In genomic region chr12:92049403-92049802, GRCh38 we compare ENCODE assay signal across 12 cellular contexts.
A peak's percentile ranks its signal among the peaks of the same experiment; 100 is the strongest.
DNase-seq lines count a peak whose midpoint lies in the region; ATAC-seq and TF ChIP-seq lines count a peak whose summit lies in the region.
"Had no signal": no experiment of that assay in that cellular context is flagged by ENCODE, and none has a peak within 500 bp of the region (broad histone marks: within the 10 kb centered on the region; RNA-seq: fewer than 3 reads in every experiment).

No MANE protein-coding gene starts in this region.

- peaks cover 1% of the 10 kb centered on the region for H3K9me3 Mint-ChIP-seq in memory B cell

- H3K27me3 Mint-ChIP-seq in memory B cell: no peaks in the 10 kb centered on the region

- TF ChIP-seq EP300 in sigmoid colon (IDR thresholded peaks at IDR 0.05): no peak

- intact Hi-C loops in sigmoid colon (cut with DNase I): no loop called here

- peak; percentile 79 for ATAC-seq in GM18907 (IDR thresholded peaks at IDR 0.05; ENCODE audit: unreplicated experiment)
- peak; percentile 78 for ATAC-seq in GM21717 (IDR thresholded peaks at IDR 0.05; ENCODE audit: unreplicated experiment)
- peak; percentile 67 for ATAC-seq in HG03139 (IDR thresholded peaks at IDR 0.05; ENCODE audit: unreplicated experiment)
- ATAC-seq in memory B cell (ENCODE audit: low read depth): peak; percentile 98
- ATAC-seq: activated CD8-positive, alpha-beta T cell treated with anti-CD3 and anti-CD28 coated beads, Interleukin-2, amount 10 ng/mL, durations not matched to agents 7 days and 5 days had no signal

- TF ChIP-seq POLR2A in sigmoid colon (IDR thresholded peaks at IDR 0.05): no peak

- H3K4me3 ChIP-seq in sigmoid colon: no peak overlapping the region
- H3K4me3 ChIP-seq: right atrium auricular region had no signal

- no peaks in the 10 kb centered on the region for H3K27me3 ChIP-seq in sigmoid colon
- H3K27me3 ChIP-seq: right atrium auricular region had no signal

- H3K36me3 ChIP-seq in sigmoid colon: no peaks in the 10 kb centered on the region
- H3K36me3 ChIP-seq: right atrium auricular region had no signal

- H3K4me1 ChIP-seq in sigmoid colon: no peaks in the 10 kb centered on the region

- H3K36me3 Mint-ChIP-seq in memory B cell: peaks cover 1% of the 10 kb centered on the region

- no peak for TF ChIP-seq CTCF in sigmoid colon (IDR thresholded peaks at IDR 0.05)

- no peak overlapping the region for H3K27ac Mint-ChIP-seq in memory B cell
- H3K27ac Mint-ChIP-seq: activated CD8-positive, alpha-beta T cell treated with anti-CD3 and anti-CD28 coated beads, Interleukin-2, amount 10 ng/mL, durations not matched to agents 7 days and 5 days had no signal

- H3K4me1 Mint-ChIP-seq in memory B cell: peaks cover 8% of the 10 kb centered on the region

- H3K9me3 ChIP-seq in sigmoid colon: no peaks in the 10 kb centered on the region
- H3K9me3 ChIP-seq: right atrium auricular region had no signal

- no peak overlapping the region for H3K4me3 Mint-ChIP-seq in memory B cell
- H3K4me3 Mint-ChIP-seq: activated CD8-positive, alpha-beta T cell treated with anti-CD3 and anti-CD28 coated beads, Interleukin-2, amount 10 ng/mL, durations not matched to agents 7 days and 5 days had no signal

- DNase-seq in memory B cell (ENCODE audit: low spot score in 2 of 2) (peak in 1 of 2 donors; percentile 26), sigmoid colon (no peak), NCI-H2107 (lab: John Stamatoyannopoulos, UW) (no peak), GOT3 (lab: John Stamatoyannopoulos, UW) (no peak), SKM-1 treated with dmso at 0.1 percent for 144 hours (lab: John Stamatoyannopoulos, UW; ENCODE audit: unreplicated experiment) (no peak)
- DNase-seq: activated CD8-positive, alpha-beta T cell treated with anti-CD3 and anti-CD28 coated beads, Interleukin-2, amount 10 ng/mL, durations not matched to agents 7 days and 5 days; amniotic stem cell; NCI-H524 treated with DMSO at 0.1 percent for 48 hours had no signal

- no peak overlapping the region for H3K27ac ChIP-seq in sigmoid colon
- H3K27ac ChIP-seq: right atrium auricular region had no signal

- WGBS in sigmoid colon, 2 donors: 70 to 86% methylated on average over 3 of the region's 3 CpGs
